In genomic region chr4:90030953-90031352, GRCh38 we compare ENCODE assay signal across 14 cellular contexts.
DNase-seq lines count a peak whose midpoint lies in the region; ATAC-seq, FAIRE-seq and TF ChIP-seq lines count a peak whose summit lies in the region.
"Had no signal": no experiment of that assay in that cellular context is flagged by ENCODE, and none has a peak within 500 bp of the region (broad histone marks: within the 10 kb centered on the region; RNA-seq: fewer than 3 reads in every experiment).

No MANE protein-coding gene starts in this region.

- H3K4me3 Mint-ChIP-seq in WTC11, result no peak overlapping the region
- no peak overlapping the region for H3K4me3 Mint-ChIP-seq in mesothelial cell of epicardium
- H3K4me3 Mint-ChIP-seq: activated naive CD8-positive, alpha-beta T cell; CD4-positive, alpha-beta T cell; stimulated activated effector memory CD8-positive, alpha-beta T cell treated with anti-CD3 and anti-CD28 coated beads, Interleukin-12 subunit alpha, Interleukin-12 subunit beta, amount 100 ng/mL, for 72 hours had no signal

- ATAC-seq in WTC11, result peak; percentile 94
- no peak for ATAC-seq in HG03342 (IDR thresholded peaks at IDR 0.05; ENCODE audit: unreplicated experiment)
- no peak for ATAC-seq in GM18498 (IDR thresholded peaks at IDR 0.05; ENCODE audit: unreplicated experiment)
- no peak for ATAC-seq in GM21529 (IDR thresholded peaks at IDR 0.05; ENCODE audit: unreplicated experiment)
- ATAC-seq: stimulated activated effector memory CD8-positive, alpha-beta T cell treated with anti-CD3 and anti-CD28 coated beads, Interleukin-12 subunit alpha, Interleukin-12 subunit beta, amount 100 ng/mL, for 72 hours had no signal

- H3K27me3 Mint-ChIP-seq in WTC11 (ENCODE audit: low read depth) (no peaks in the 10 kb centered on the region), mesothelial cell of epicardium (ENCODE audit: low read depth) (no peaks in the 10 kb centered on the region)

- DNase-seq in BE2C (peak; percentile 22), HTR-8/SVneo (ENCODE audit: insufficient read length, low spot score) (peak; percentile 1), WTC11 (ENCODE audit: low spot score) (peak; percentile 12), kidney epithelial cell (ENCODE audit: low read depth) (no peak), mesothelial cell of epicardium (ENCODE audit: low spot score in 2 of 2, unreplicated experiment in 2 of 2) (no peak)
- DNase-seq: activated CD4-positive, alpha-beta T cell treated with anti-CD3 and anti-CD28 coated beads, Interleukin-2, amount 50 U/mL, for 48 hours; CD4-positive, alpha-beta T cell; NCI-H2107; SW 1271 had no signal

- H3K9me3 ChIP-seq in BE2C, result no peaks in the 10 kb centered on the region

- H3K36me3 ChIP-seq in BE2C, result no peaks in the 10 kb centered on the region
- no peaks in the 10 kb centered on the region for H3K36me3 ChIP-seq in kidney epithelial cell (ENCODE audit: control insufficient read depth, insufficient read depth, low read length)

- H3K27me3 ChIP-seq in BE2C (no peaks in the 10 kb centered on the region), kidney epithelial cell (ENCODE audit: control insufficient read depth, insufficient read depth, low read length) (no peaks in the 10 kb centered on the region)

- peaks cover 19% of the 10 kb centered on the region for H3K9me3 Mint-ChIP-seq in WTC11
- peaks cover 15% of the 10 kb centered on the region for H3K9me3 Mint-ChIP-seq in mesothelial cell of epicardium

- H3K4me3 ChIP-seq in BE2C (ENCODE audit: low read depth, low read length) (no peak overlapping the region), kidney epithelial cell (ENCODE audit: low read depth, low read length) (no peak overlapping the region)

- peaks cover 3% of the 10 kb centered on the region for H3K4me1 ChIP-seq in BE2C

- no peaks in the 10 kb centered on the region for H3K36me3 Mint-ChIP-seq in WTC11
- peaks cover 4% of the 10 kb centered on the region for H3K36me3 Mint-ChIP-seq in mesothelial cell of epicardium
- H3K36me3 Mint-ChIP-seq: activated naive CD8-positive, alpha-beta T cell; stimulated activated effector memory CD8-positive, alpha-beta T cell treated with anti-CD3 and anti-CD28 coated beads, Interleukin-12 subunit alpha, Interleukin-12 subunit beta, amount 100 ng/mL, for 72 hours had no signal

- H3K4me1 Mint-ChIP-seq in WTC11 (no peaks in the 10 kb centered on the region; the same call in 1 of the 2 replicates), mesothelial cell of epicardium (no peaks in the 10 kb centered on the region)
- H3K4me1 Mint-ChIP-seq: stimulated activated effector memory CD8-positive, alpha-beta T cell treated with anti-CD3 and anti-CD28 coated beads, Interleukin-12 subunit alpha, Interleukin-12 subunit beta, amount 100 ng/mL, for 72 hours had no signal

- CTCF ChIA-PET in WTC11 (lab: Charles Lee), result interaction anchor here (0.6 to 1.5 kb wide), 16 partner anchors 8 to 263 kb away, joined by 3 to 7 read pairs (median 4); no protein-coding TSS in a partner anchor

- POLR2A ChIA-PET in WTC11 (lab: Charles Lee), result no interaction called here

- H3K27ac Mint-ChIP-seq in WTC11 (no peak overlapping the region), mesothelial cell of epicardium (no peak overlapping the region)
- H3K27ac Mint-ChIP-seq: activated naive CD8-positive, alpha-beta T cell; CD4-positive, alpha-beta T cell; stimulated activated effector memory CD8-positive, alpha-beta T cell treated with anti-CD3 and anti-CD28 coated beads, Interleukin-12 subunit alpha, Interleukin-12 subunit beta, amount 100 ng/mL, for 72 hours had no signal

- FAIRE-seq in HTR-8/SVneo (lab: Jason Lieb, UNC), result no peak

- TF ChIP-seq CTCF in BE2C (IDR thresholded peaks at IDR 0.05; ENCODE audit: low read depth, low read length) (peak; percentile 61), WTC11 (IDR thresholded peaks at IDR 0.05) (no peak), kidney epithelial cell (IDR thresholded peaks at IDR 0.05; ENCODE audit: insufficient read depth, low read length, poor library complexity, severe bottlenecking) (peak; percentile 42), mesothelial cell of epicardium (IDR thresholded peaks at IDR 0.05; ENCODE audit: unreplicated experiment) (no peak)

TF ChIP-seq in WTC11, 78 proteins besides CTCF, POLR2A, EP300 and RAD21:
- TF ChIP-seq NR1H2 (CRISPR knock-in tag; IDR thresholded peaks at IDR 0.05), result no peak
- no peak for TF ChIP-seq ATF6 (CRISPR knock-in tag; IDR thresholded peaks at IDR 0.05)
- no peak for TF ChIP-seq ZNF263 (CRISPR knock-in tag; IDR thresholded peaks at IDR 0.05; ENCODE audit: low read depth)
- no peak for TF ChIP-seq ZNF532 (CRISPR knock-in tag; IDR thresholded peaks at IDR 0.05; ENCODE audit: borderline replicate concordance)
- TF ChIP-seq SMAD3 (CRISPR knock-in tag; IDR thresholded peaks at IDR 0.05; ENCODE audit: borderline replicate concordance), result no peak
- no peak for TF ChIP-seq ZBTB21 (CRISPR knock-in tag; IDR thresholded peaks at IDR 0.05; ENCODE audit: borderline replicate concordance)

Comparison
In these comparisons a context has a peak if more than half of its experiments do, and no peak if none do; other contexts are left out.
1. DNase-seq: peak in BE2C (single experiment), HTR-8/SVneo (single experiment) and WTC11 (single experiment); none in kidney epithelial cell (single experiment) and mesothelial cell of epicardium (0 of 2).
2. CTCF ChIP-seq: peak in BE2C (single experiment) and kidney epithelial cell (single experiment); none in WTC11 (single experiment) and mesothelial cell of epicardium (single experiment).